Comparison of ENCODE assay signal across 8 cellular contexts in genomic region chr5:113073629-113074034, GRCh38.
DNase-seq lines count a peak whose midpoint lies in the region; ATAC-seq, FAIRE-seq and TF ChIP-seq lines count a peak whose summit lies in the region.
"Not testable (repeated sequence)": the region's sequence is repeated elsewhere in the genome, so short reads cannot be mapped to it uniquely, and the experiment has no call there.

No MANE protein-coding gene starts in this region.

- peak overlapping the region; percentile 42; the same call in 1 of the 2 replicates for H3K4me2 ChIP-seq in K562 (ENCODE audit: insufficient read depth, low read length)

- not testable (repeated sequence) for H3K79me2 ChIP-seq in K562 (ENCODE audit: control insufficient read depth, insufficient read depth, low read length)

- 0 out of 2 replicates have a peak, but pooled peaks have one; percentile 10 for TF ChIP-seq CTCF in 22Rv1 (IDR thresholded peaks at IDR 0.05)
- peak; percentile 35 to 43 (median 43); a peak in 4 of 6 replicates for TF ChIP-seq CTCF in K562 (IDR thresholded peaks at IDR 0.05 in 2 of 3, conservative IDR thresholded peaks at IDR 0.05 in 1 of 3; ENCODE audit: insufficient read depth in 2 of 3, low read depth in 1 of 3, low read length in 3 of 3)

- FAIRE-seq in K562 (lab: Jason Lieb, UNC): peak; percentile 60

- H3K27me3 ChIP-seq in NT2/D1 (ENCODE audit: insufficient read depth, insufficient read length); K562 (ENCODE audit: control insufficient read depth in 2 of 2, insufficient read depth in 2 of 2, low read length in 2 of 2): not testable (repeated sequence)

- H3K4me3 ChIP-seq in NT2/D1 (ENCODE audit: insufficient read length, low read depth); K562: not testable (repeated sequence)

- in situ Hi-C loops in K562 (cut with MboI): not testable (repeated sequence)

- not testable (repeated sequence) for H3K27ac ChIP-seq in 22Rv1; K562 (ENCODE audit: extremely low read depth, low read depth, low read length)

- peaks cover 11% of the 10 kb centered on the region for H3K9me3 Mint-ChIP-seq in activated CD4-positive, alpha-beta T cell treated with anti-CD3 and anti-CD28 coated beads, Interleukin-2, amount 10 ng/mL, durations not matched to agents 24 days and 14 days
- peaks cover 0 to 14% (median 5%) of the 10 kb centered on the region in 9 donors for H3K9me3 Mint-ChIP-seq in naive thymus-derived CD8-positive, alpha-beta T cell

- H3K36me3 Mint-ChIP-seq in activated CD4-positive, alpha-beta T cell treated with anti-CD3 and anti-CD28 coated beads, Interleukin-2, amount 10 ng/mL, durations not matched to agents 24 days and 14 days (ENCODE audit: low read depth): not testable (repeated sequence)
- peaks cover 8 to 19% (median 10%) of the 10 kb centered on the region in 3 donors for H3K36me3 Mint-ChIP-seq in naive thymus-derived CD8-positive, alpha-beta T cell

- peak overlapping the region; percentile 93 for H2AFZ ChIP-seq in K562 (ENCODE audit: low read depth, low read length)

- not testable (repeated sequence) for H3K4me1 ChIP-seq in NT2/D1 (ENCODE audit: insufficient read depth, insufficient read length)
- H3K4me1 ChIP-seq in K562 (replicated peaks in 1 of 2; ENCODE audit: control insufficient read depth in 2 of 2, insufficient read depth in 2 of 2, low read length in 2 of 2): peaks cover 17 to 23% of the 10 kb centered on the region in 2 experiments; a peak in 4 of 5 replicates

- not testable (repeated sequence) for H3K36me3 ChIP-seq in NT2/D1 (ENCODE audit: insufficient read depth, insufficient read length, low read length); K562 (ENCODE audit: control insufficient read depth, insufficient read depth, low read length)

- CTCF ChIA-PET in K562 (lab: Yijun Ruan, JAX; ENCODE audit: low intra/inter-chr PET ratio): not testable (repeated sequence)

- not testable (repeated sequence) for H3K9me1 ChIP-seq in K562 (ENCODE audit: control insufficient read depth, insufficient read depth, low read length)

- not testable (repeated sequence) for H3K27me3 Mint-ChIP-seq in activated CD4-positive, alpha-beta T cell treated with anti-CD3 and anti-CD28 coated beads, Interleukin-2, amount 10 ng/mL, durations not matched to agents 24 days and 14 days; naive thymus-derived CD8-positive, alpha-beta T cell

- BruUV-seq in K562 (replicated peaks; lab: Mats Ljungman, UMichigan): not testable (repeated sequence)

- not testable (repeated sequence) for H3K4me1 Mint-ChIP-seq in activated CD4-positive, alpha-beta T cell treated with anti-CD3 and anti-CD28 coated beads, Interleukin-2, amount 10 ng/mL, durations not matched to agents 24 days and 14 days
- peaks cover 29 to 40% (median 38%) of the 10 kb centered on the region in 4 donors for H3K4me1 Mint-ChIP-seq in naive thymus-derived CD8-positive, alpha-beta T cell

- POLR2A ChIA-PET in K562 (lab: Yijun Ruan, JAX): interaction anchor here (0.6 to 1.6 kb wide), 3 partner anchors 10 to 106 kb away, joined by 3 to 4 read pairs (median 3); no protein-coding TSS in a partner anchor
- POLR2A ChIA-PET in naive thymus-derived CD8-positive, alpha-beta T cell (lab: Charles Lee): interaction anchor here (0.6 to 1.8 kb wide), 6 partner anchors 10 to 98 kb away, joined by 3 to 9 read pairs (median 3); no protein-coding TSS in a partner anchor

- peak; percentile 68 for ATAC-seq in K562
- ATAC-seq in naive thymus-derived CD8-positive, alpha-beta T cell: peak; percentile 75 to 81

- WGBS in K562 (ENCODE audit: insufficient coverage, low coverage, missing lambda C conversion rate): 4% methylated on average over 10 of the region's 11 CpGs

- not testable (repeated sequence) for H3K27ac Mint-ChIP-seq in activated CD4-positive, alpha-beta T cell treated with anti-CD3 and anti-CD28 coated beads, Interleukin-2, amount 10 ng/mL, durations not matched to agents 24 days and 14 days
- peak overlapping the region; percentile 31 to 90 (median 84) for H3K27ac Mint-ChIP-seq in naive thymus-derived CD8-positive, alpha-beta T cell

- H3K9me3 ChIP-seq in NT2/D1 (ENCODE audit: insufficient read depth, low read length); K562 (replicated peaks; ENCODE audit: control insufficient read depth, insufficient read depth, low read depth, low read length): not testable (repeated sequence)

- not testable (repeated sequence) for H3K9ac ChIP-seq in NT2/D1 (ENCODE audit: insufficient read length, low read depth); K562 (ENCODE audit: insufficient read depth in 1 of 2, low read depth in 2 of 2, low read length in 2 of 2)

- DNase-seq in NT2/D1 (ENCODE audit: low read depth, low spot score): peak; percentile 13
- DNase-seq in activated CD4-positive, alpha-beta T cell treated with anti-CD3 and anti-CD28 coated beads, Interleukin-2, amount 10 ng/mL, durations not matched to agents 24 days and 14 days: peak; percentile 71
- DNase-seq in activated CD8-positive, alpha-beta memory T cell treated with anti-CD3 and anti-CD28 coated beads, Interleukin-2, amount 50 U/mL, for 1 hour (ENCODE audit: extremely low read depth): peak; percentile 12
- peak; percentile 17 for DNase-seq in activated effector memory CD4-positive, alpha-beta T cell treated with Interleukin-2 at 50 U/mL for 16 hours
- DNase-seq in K562 (ENCODE audit: extremely low read depth in 1 of 4, low spot score in 3 of 4): peak in 1 of 4 experiments; percentile 71
- peak; percentile 24 to 79 (median 58) for DNase-seq in naive thymus-derived CD8-positive, alpha-beta T cell
- DNase-seq in stimulated activated CD8-positive, alpha-beta memory T cell treated with anti-CD3 and anti-CD28 coated beads, Interleukin-4, amount 100 ng/mL, for 48 hours: peak; percentile 40

- TF ChIP-seq POLR2A in K562 (conservative IDR thresholded peaks at IDR 0.05): not testable (repeated sequence)

- not testable (repeated sequence) for TF ChIP-seq EP300 in K562 (IDR thresholded peaks at IDR 0.05; ENCODE audit: low read length)

- H3K4me3 Mint-ChIP-seq in activated CD4-positive, alpha-beta T cell treated with anti-CD3 and anti-CD28 coated beads, Interleukin-2, amount 10 ng/mL, durations not matched to agents 24 days and 14 days: not testable (repeated sequence)
- H3K4me3 Mint-ChIP-seq in naive thymus-derived CD8-positive, alpha-beta T cell: peak overlapping the region; percentile 53 to 83 (median 72)

- not testable (repeated sequence) for TF ChIP-seq RAD21 in K562 (CRISPR knock-in tag; conservative IDR thresholded peaks at IDR 0.05 in 1 of 2, IDR thresholded peaks at IDR 0.05 in 1 of 2)

- intact Hi-C loops in activated CD4-positive, alpha-beta T cell treated with anti-CD3 and anti-CD28 coated beads, Interleukin-2, amount 10 ng/mL, durations not matched to agents 24 days and 14 days (cut with micrococcal nuclease); K562 (cut with micrococcal nuclease): not testable (repeated sequence)

- not testable (repeated sequence) for H4K20me1 ChIP-seq in K562 (replicated peaks; ENCODE audit: control insufficient read depth, insufficient read depth, low read length)

TF ChIP-seq in K562, 482 proteins besides CTCF, POLR2A, EP300 and RAD21:
- TF ChIP-seq L3MBTL2 (IDR thresholded peaks at IDR 0.05): peak; percentile 31; the same call in 1 of the 2 replicates
- TF ChIP-seq POLR2G (IDR thresholded peaks at IDR 0.05; ENCODE audit: low read depth, low read length): 0 out of 2 replicates have a peak, but pooled peaks have one; percentile 32
- peak; percentile 19; the same call in 1 of the 2 replicates for TF ChIP-seq ZBTB7A (IDR thresholded peaks at IDR 0.05; ENCODE audit: borderline replicate concordance, control insufficient read depth, low read depth, low read length)
- peak in 1 of 2 experiments; percentile 47; a peak in 1 of 4 replicates for TF ChIP-seq FOXK2 (conservative IDR thresholded peaks at IDR 0.05 in 1 of 2, IDR thresholded peaks at IDR 0.05 in 1 of 2; ENCODE audit: low read depth in 2 of 2)
- 0 out of 4 replicates have a peak, but pooled peaks of 1 of the 2 experiments have one; percentile 43 for TF ChIP-seq FOXA3 (CRISPR knock-in tag; conservative IDR thresholded peaks at IDR 0.05 in 1 of 2, IDR thresholded peaks at IDR 0.05 in 1 of 2)
- TF ChIP-seq DPF2 (IDR thresholded peaks at IDR 0.05): peak; percentile 28; the same call in 1 of the 2 replicates
- 0 out of 2 replicates have a peak, but pooled peaks have one; percentile 43 for TF ChIP-seq ZNF592 (IDR thresholded peaks at IDR 0.05)
- TF ChIP-seq RBFOX2 (IDR thresholded peaks at IDR 0.05; ENCODE audit: low read depth, low read length): peak; percentile 45; the same call in 1 of the 2 replicates
- peak; percentile 94 for TF ChIP-seq MYNN (IDR thresholded peaks at IDR 0.05)
- peak; percentile 59; the same call in 1 of the 2 replicates for TF ChIP-seq MYNN (CRISPR knock-in tag; IDR thresholded peaks at IDR 0.05)
